17 cellular contexts compared by ENCODE assay signal in genomic region chr15:84822774-84823579, GRCh38. TPM values are rescaled to one million over a fixed set of nuclear protein-coding genes. Genes with fewer than 3 reads are reported as not detected.
DNase-seq lines count a peak whose midpoint lies in the region; ATAC-seq and TF ChIP-seq lines count a peak whose summit lies in the region.
"Had no signal": no experiment of that assay in that cellular context is flagged by ENCODE, and none has a peak within 500 bp of the region (broad histone marks: within the 10 kb centered on the region; RNA-seq: fewer than 3 reads in every experiment).

No MANE protein-coding gene starts in this region.

- no peak for TF ChIP-seq POLR2A in heart left ventricle (IDR thresholded peaks at IDR 0.05)

- peaks cover 0 to 33% (median 3%) of the 10 kb centered on the region in 9 donors for H3K36me3 ChIP-seq in heart left ventricle
- H3K36me3 ChIP-seq in upper lobe of right lung = no peaks in the 10 kb centered on the region

- 47 to 69% (median 62%) methylated on average over 6 of the region's 6 CpGs for WGBS in heart left ventricle, 4 donors

- H3K4me1 ChIP-seq in heart left ventricle = peaks cover 13 to 100% (median 91%) of the 10 kb centered on the region in 12 donors
- H3K4me1 ChIP-seq in upper lobe of right lung = peaks cover 46% of the 10 kb centered on the region

- DNase-seq in heart left ventricle (peak in 1 of 5 donors; percentile 45), cardiac septum (ENCODE audit: low spot score) (no peak), coronary artery (ENCODE audit: low spot score) (peak; percentile 33), pons (ENCODE audit: low spot score) (peak; percentile 44), upper lobe of right lung (peak; percentile 36), HUDEP-2 (lab: John Stamatoyannopoulos, UW; ENCODE audit: unreplicated experiment in 76 of 76) (no peak), dermis blood vessel endothelial cell (no peak)
- DNase-seq: activated CD4-positive, alpha-beta memory T cell treated with anti-CD3 and anti-CD28 coated beads for 36 hours; activated naive CD4-positive, alpha-beta T cell treated with anti-CD3 and anti-CD28 coated beads, Interleukin-2, amount 50 U/mL, for 16 hours; C1 segment of cervical spinal cord; foreskin fibroblast; NCI-H345; occipital lobe; small intestine; stimulated activated CD4-positive, alpha-beta T cell treated with anti-CD3 and anti-CD28 coated beads, Interleukin-4, amount 100 ng/mL, for 24 hours had no signal

- TF ChIP-seq CTCF in heart left ventricle (IDR thresholded peaks at IDR 0.05) (no peak), coronary artery (IDR thresholded peaks at IDR 0.05) (no peak), upper lobe of right lung (IDR thresholded peaks at IDR 0.05) (no peak)

- intact Hi-C loops in heart left ventricle (cut with DNase I) = loop anchor here in 6 of 10 donors (5.0 to 10.0 kb wide), 4 partner anchors 49 to 238 kb away; partner anchors contain the start of genes NMB (in 4 of the 6) and WDR73 (in 2 of the 6)
- intact Hi-C loops in cardiac septum (cut with DNase I) = no loop called here
- intact Hi-C loops in upper lobe of right lung (cut with DNase I) = no loop called here

- no peaks in the 10 kb centered on the region for H3K9me3 ChIP-seq in heart left ventricle
- no peaks in the 10 kb centered on the region for H3K9me3 ChIP-seq in upper lobe of right lung

- no peak for ATAC-seq in heart left ventricle
- ATAC-seq in upper lobe of right lung = no peak
- no peak for ATAC-seq in GM18861 (IDR thresholded peaks at IDR 0.05; ENCODE audit: unreplicated experiment)

- no peak overlapping the region for H3K4me3 ChIP-seq in heart left ventricle
- H3K4me3 ChIP-seq in coronary artery = no peak overlapping the region
- H3K4me3 ChIP-seq in upper lobe of right lung = no peak overlapping the region

- H3K27ac ChIP-seq in heart left ventricle (peak overlapping the region; percentile 29 to 99 (median 96)), coronary artery (peak overlapping the region; percentile 40 to 52), upper lobe of right lung (peak overlapping the region; percentile 17)
- H3K27ac ChIP-seq: VCaP had no signal

- H3K27me3 ChIP-seq in heart left ventricle = no peaks in the 10 kb centered on the region
- no peaks in the 10 kb centered on the region for H3K27me3 ChIP-seq in upper lobe of right lung

RNA-seq across cellular contexts. Expression of gene ALPK3, which starts 5.8 kb away (rescaled TPM):
- total RNA-seq in heart left ventricle (100 to 1,000 TPM in 8 of 9 donors, 10 to 100 TPM in 1; 82.2 to 258 (median 172) TPM), cardiac septum (190 TPM), upper lobe of right lung (21.0 TPM), dermis blood vessel endothelial cell (38.8 and 64.6 TPM in 2 replicates)
- polyA plus RNA-seq in heart left ventricle = 100 to 1,000 TPM; 110 to 144 TPM

Comparison
In these comparisons a context has a peak if more than half of its experiments do, and no peak if none do; other contexts are left out.
1. intact Hi-C loops: an anchor here in heart left ventricle (5.0 to 10.0 kb wide); none called in cardiac septum and upper lobe of right lung.
2. DNase-seq: peak in coronary artery (single experiment), pons (single experiment) and upper lobe of right lung (single experiment); none in cardiac septum (single experiment), HUDEP-2 (0 of 76) and dermis blood vessel endothelial cell (single experiment).
3. H3K27ac ChIP-seq: peak in every context shown above with its lines; median percentile 96 in heart left ventricle; 46 in coronary artery; 17 in upper lobe of right lung.